ENCODE assay signal across 28 cellular contexts in the genomic region with DNA sequence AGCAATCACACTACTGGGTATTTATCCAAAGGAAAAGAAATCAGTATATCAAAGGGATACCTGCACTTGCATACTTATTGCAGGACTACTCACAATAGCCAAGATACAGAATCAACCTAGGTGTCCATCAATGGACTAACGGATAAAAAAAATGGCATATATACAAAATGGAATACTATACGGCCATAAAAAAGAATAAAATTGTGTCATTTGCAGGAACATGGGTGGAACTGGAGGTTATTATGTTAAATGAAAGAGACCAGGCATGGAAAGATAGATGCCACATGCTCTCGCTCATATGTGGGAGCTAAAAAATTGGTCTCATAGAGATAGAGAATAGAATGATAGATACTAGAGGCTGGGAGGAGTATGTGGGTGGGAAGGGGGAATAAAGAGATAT.
"Had no signal": no experiment of that assay in that cellular context is flagged by ENCODE, and none has a peak within 500 bp of the region (broad histone marks: within the 10 kb centered on the region; RNA-seq: fewer than 3 reads in every experiment).

No MANE protein-coding gene starts in this region.

- DNase-seq: stimulated activated CD4-positive, alpha-beta T cell treated with anti-CD3 and anti-CD28 coated beads, Interleukin-2, amount 100 ng/mL, for 48 hours; stimulated activated CD4-positive, alpha-beta T cell treated with anti-CD3 and anti-CD28 coated beads, Interleukin-4, amount 100 ng/mL, for 1 hour; stimulated activated CD4-positive, alpha-beta T cell treated with anti-CD3 and anti-CD28 coated beads, Interleukin-4, amount 100 ng/mL, for 24 hours; stimulated activated CD4-positive, alpha-beta T cell treated with anti-CD3 and anti-CD28 coated beads, Interleukin-4, amount 100 ng/mL, for 4 hours; stimulated activated CD8-positive, alpha-beta memory T cell treated with anti-CD3 and anti-CD28 coated beads, Interleukin-4, amount 100 ng/mL, for 48 hours; stimulated activated naive B cell treated with anti-CD40 and anti-IgM and Interleukin-4, amounts not matched to agents 10 μg/mL and 1 μg/mL and 100 μg/mL, for 72 hours; stimulated activated naive CD4-positive, alpha-beta T cell; stimulated activated naive CD4-positive, alpha-beta T cell treated with Interleukin-2 at 50 U/mL for 16 hours; stimulated activated naive CD8-positive, alpha-beta T cell treated with anti-CD3 and anti-CD28 coated beads, Interleukin-15, amount 100 ng/mL, for 72 hours; stimulated activated naive CD8-positive, alpha-beta T cell treated with anti-CD3 and anti-CD28 coated beads, Interleukin-15, Interleukin-2, amounts not matched to agents 100 U/mL and 50 U/mL, for 24 hours; stomach; substantia nigra; testis; tibial artery; transverse colon; trophoblast cell; upper lobe of left lung; upper lobe of right lung; uterus had no signal

- H3K27ac ChIP-seq: stomach, suprapubic skin, testis, thoracic aorta, tibial artery, tibial nerve, transverse colon, upper lobe of left lung, upper lobe of right lung, uterus, vagina had no signal

- FAIRE-seq: urothelium cell line had no signal

- H3K9me3 ChIP-seq: stomach, suprapubic skin, testis, thoracic aorta, tibial artery, tibial nerve, transverse colon, upper lobe of left lung, upper lobe of right lung, uterus, vagina had no signal

- H3K27ac Mint-ChIP-seq: stimulated activated effector memory CD8-positive, alpha-beta T cell treated with anti-CD3 and anti-CD28 coated beads, Interleukin-12 subunit alpha, Interleukin-12 subunit beta, amount 100 ng/mL, for 72 hours; stimulated activated memory B cell treated with anti-CD40 and anti-IgM and Interleukin-4, amounts not matched to agents 10 μg/mL and 1 μg/mL and 100 μg/mL, for 72 hours; stimulated activated naive B cell treated with anti-CD40 and anti-IgM and Interleukin-4, amounts not matched to agents 10 μg/mL and 1 μg/mL and 100 μg/mL, for 72 hours; stimulated activated naive CD8-positive, alpha-beta T cell treated with anti-CD3 and anti-CD28 coated beads, Interleukin-15, amount 100 ng/mL, for 72 hours; stimulated activated naive CD8-positive, alpha-beta T cell treated with anti-CD3 and anti-CD28 coated beads, Interleukin-15, Interleukin-2, amounts not matched to agents 100 ng/mL and 50 ng/mL, for 24 hours; type B pancreatic cell had no signal

- H3K4me3 Mint-ChIP-seq: stimulated activated effector memory CD8-positive, alpha-beta T cell treated with anti-CD3 and anti-CD28 coated beads, Interleukin-12 subunit alpha, Interleukin-12 subunit beta, amount 100 ng/mL, for 72 hours; stimulated activated memory B cell treated with anti-CD40 and anti-IgM and Interleukin-4, amounts not matched to agents 10 μg/mL and 1 μg/mL and 100 μg/mL, for 72 hours; stimulated activated naive B cell treated with anti-CD40 and anti-IgM and Interleukin-4, amounts not matched to agents 10 μg/mL and 1 μg/mL and 100 μg/mL, for 72 hours; stimulated activated naive CD8-positive, alpha-beta T cell treated with anti-CD3 and anti-CD28 coated beads, Interleukin-15, amount 100 ng/mL, for 72 hours; stimulated activated naive CD8-positive, alpha-beta T cell treated with anti-CD3 and anti-CD28 coated beads, Interleukin-15, Interleukin-2, amounts not matched to agents 100 ng/mL and 50 ng/mL, for 24 hours; type B pancreatic cell had no signal

- ATAC-seq: stimulated activated effector memory CD8-positive, alpha-beta T cell treated with anti-CD3 and anti-CD28 coated beads, Interleukin-12 subunit alpha, Interleukin-12 subunit beta, amount 100 ng/mL, for 72 hours; stimulated activated memory B cell treated with anti-CD40 and anti-IgM and Interleukin-4, amounts not matched to agents 10 μg/mL and 1 μg/mL and 100 μg/mL, for 72 hours; stimulated activated naive B cell treated with anti-CD40 and anti-IgM and Interleukin-4, amounts not matched to agents 10 μg/mL and 1 μg/mL and 100 μg/mL, for 72 hours; stimulated activated naive CD8-positive, alpha-beta T cell treated with anti-CD3 and anti-CD28 coated beads, Interleukin-15, amount 100 ng/mL, for 72 hours; stimulated activated naive CD8-positive, alpha-beta T cell treated with anti-CD3 and anti-CD28 coated beads, Interleukin-15, Interleukin-2, amounts not matched to agents 100 U/mL and 50 U/mL, for 24 hours; upper lobe of right lung had no signal

- H3K27me3 ChIP-seq: stomach, suprapubic skin, testis, tibial nerve, transverse colon, upper lobe of left lung, upper lobe of right lung, uterus, vagina had no signal

- H3K4me1 ChIP-seq: stomach, suprapubic skin, testis, tibial artery, tibial nerve, upper lobe of right lung, uterus, vagina had no signal

- H3K4me3 ChIP-seq: stomach, suprapubic skin, testis, thoracic aorta, tibial artery, tibial nerve, transverse colon, upper lobe of left lung, upper lobe of right lung, uterus, vagina had no signal

- H3K27me3 Mint-ChIP-seq: stimulated activated memory B cell treated with anti-CD40 and anti-IgM and Interleukin-4, amounts not matched to agents 10 μg/mL and 1 μg/mL and 100 μg/mL, for 72 hours; stimulated activated naive B cell treated with anti-CD40 and anti-IgM and Interleukin-4, amounts not matched to agents 10 μg/mL and 1 μg/mL and 100 μg/mL, for 72 hours; stimulated activated naive CD8-positive, alpha-beta T cell treated with anti-CD3 and anti-CD28 coated beads, Interleukin-15, amount 100 ng/mL, for 72 hours; stimulated activated naive CD8-positive, alpha-beta T cell treated with anti-CD3 and anti-CD28 coated beads, Interleukin-15, Interleukin-2, amounts not matched to agents 100 ng/mL and 50 ng/mL, for 24 hours had no signal

- H3K36me3 ChIP-seq: stomach, suprapubic skin, thoracic aorta, tibial artery, tibial nerve, transverse colon, upper lobe of left lung, upper lobe of right lung, uterus, vagina had no signal

- H3K9me3 Mint-ChIP-seq: stimulated activated naive CD8-positive, alpha-beta T cell treated with anti-CD3 and anti-CD28 coated beads, Interleukin-15, Interleukin-2, amounts not matched to agents 100 ng/mL and 50 ng/mL, for 24 hours; type B pancreatic cell had no signal

- H3K36me3 Mint-ChIP-seq: stimulated activated effector memory CD8-positive, alpha-beta T cell treated with anti-CD3 and anti-CD28 coated beads, Interleukin-12 subunit alpha, Interleukin-12 subunit beta, amount 100 ng/mL, for 72 hours; stimulated activated memory B cell treated with anti-CD40 and anti-IgM and Interleukin-4, amounts not matched to agents 10 μg/mL and 1 μg/mL and 100 μg/mL, for 72 hours; stimulated activated naive B cell treated with anti-CD40 and anti-IgM and Interleukin-4, amounts not matched to agents 10 μg/mL and 1 μg/mL and 100 μg/mL, for 72 hours; type B pancreatic cell had no signal
